ENCODE assay signal across 11 cellular contexts in genomic region chr10:78579995-78580394, GRCh38.
DNase-seq lines count a peak whose midpoint lies in the region; ATAC-seq and TF ChIP-seq lines count a peak whose summit lies in the region.
"Had no signal": no experiment of that assay in that cellular context is flagged by ENCODE, and none has a peak within 500 bp of the region (broad histone marks: within the 10 kb centered on the region; RNA-seq: fewer than 3 reads in every experiment).

No MANE protein-coding gene starts in this region.

- peak overlapping the region in 53 of 59 donors; percentile 13 to 88 (median 67) for H3K27ac ChIP-seq in dorsolateral prefrontal cortex

- H3K4me3 ChIP-seq in dorsolateral prefrontal cortex: no peak overlapping the region

- peak in 13 of 56 donors; percentile 8 to 50 (median 14) for TF ChIP-seq CTCF in dorsolateral prefrontal cortex (IDR thresholded peaks at IDR 0.05 in 54 of 56, conservative IDR thresholded peaks at IDR 0.05 in 2 of 56; ENCODE audit: low read depth in 1 of 56, partially characterized antibody in 56 of 56)

- ATAC-seq in GM18511 (IDR thresholded peaks at IDR 0.05; ENCODE audit: unreplicated experiment) (no peak), GM19452 (IDR thresholded peaks at IDR 0.05; ENCODE audit: unreplicated experiment) (no peak)
- ATAC-seq: stimulated activated memory B cell treated with anti-CD40 and anti-IgM and Interleukin-4, amounts not matched to agents 10 μg/mL and 1 μg/mL and 100 μg/mL, for 72 hours; WTC11 had no signal

- in situ Hi-C loops in ACHN (cut with HindIII; ENCODE audit: low pct_ligation_motif_present, low pct_unique_long_range_greater_than_20kb, low sequenced_read_pairs): no loop called here

- intact Hi-C loops in dorsolateral prefrontal cortex (cut with DNase I): loop anchor here (2.0 to 10.0 kb wide), 10 partner anchors 77 to 615 kb away; partner anchors contain the start of gene ZMIZ1 (in 1 of the 2)

- DNase-seq in DMS153 treated with DMSO at 0.1 percent for 48 hours (lab: John Stamatoyannopoulos, UW; ENCODE audit: unreplicated experiment): peak; percentile 93
- peak; percentile 29 for DNase-seq in NCI-H2171 (lab: John Stamatoyannopoulos, UW)
- DNase-seq in dorsolateral prefrontal cortex: peak; percentile 82 to 94 (median 87)
- DNase-seq in mucosa of gallbladder (ENCODE audit: low spot score): peak; percentile 68
- no peak for DNase-seq in GF-D8 (lab: John Stamatoyannopoulos, UW)
- DNase-seq in ACHN: no peak
- DNase-seq: Calu3 had no signal

- H3K27me3 ChIP-seq in dorsolateral prefrontal cortex: no peaks in the 10 kb centered on the region

Comparison
In these comparisons a context has a peak if more than half of its experiments do, and no peak if none do; other contexts are left out.
1. DNase-seq: peak in DMS153 treated with DMSO at 0.1 percent for 48 hours (single experiment), NCI-H2171 (single experiment), dorsolateral prefrontal cortex (10 of 10) and mucosa of gallbladder (single experiment); none in GF-D8 (single experiment) and ACHN (single experiment).